29 cellular contexts compared by ENCODE assay signal in the genomic region with DNA sequence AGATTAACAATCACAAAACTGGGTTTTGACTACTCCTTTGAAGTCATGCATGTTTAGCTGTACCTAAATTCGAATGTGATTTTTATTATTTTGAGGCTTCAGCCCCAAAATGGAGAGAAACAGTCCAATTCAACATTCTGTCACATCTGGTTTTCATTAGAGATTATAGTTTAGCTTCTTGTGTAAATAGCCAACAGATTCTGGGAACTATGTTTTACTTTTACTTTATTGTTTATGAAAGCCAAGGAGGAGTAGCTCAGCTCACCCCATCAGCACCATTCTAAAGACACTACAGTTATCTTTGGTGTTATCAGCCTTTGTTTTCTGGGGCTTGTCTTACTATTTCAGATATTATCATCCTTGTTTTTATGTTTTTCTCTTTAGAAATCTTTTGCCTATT.
DNase-seq lines count a peak whose midpoint lies in the region; ATAC-seq and TF ChIP-seq lines count a peak whose summit lies in the region.
"Had no signal": no experiment of that assay in that cellular context is flagged by ENCODE, and none has a peak within 500 bp of the region (broad histone marks: within the 10 kb centered on the region; RNA-seq: fewer than 3 reads in every experiment).

No MANE protein-coding gene starts in this region.

- H3K4me3 ChIP-seq in AG09309 (ENCODE audit: control insufficient read depth, low read depth, low read length) (no peak overlapping the region), IMR-90 (ENCODE audit: insufficient read depth, low read depth, low read length) (no peak overlapping the region), mesenchymal stem cell (ENCODE audit: insufficient read depth in 1 of 2, low read depth in 1 of 2, low read length in 2 of 2) (no peak overlapping the region), adrenal gland (no peak overlapping the region)
- H3K4me3 ChIP-seq: A549, dorsolateral prefrontal cortex, lower lobe of right lung, mucosa of descending colon, right atrium auricular region, tibial nerve had no signal

- H2AK5ac ChIP-seq in IMR-90 (ENCODE audit: low read depth, low read length) (no peak overlapping the region), mesenchymal stem cell (ENCODE audit: low read length, severe bottlenecking) (no peak overlapping the region)

- H3K27me3 Mint-ChIP-seq in progenitor cell of endocrine pancreas, result no peaks in the 10 kb centered on the region
- H3K27me3 Mint-ChIP-seq: activated B cell treated with CpG ODN at 0.5 μM for 24 hours; central memory CD8-positive, alpha-beta T cell had no signal

- no peak overlapping the region for H2AFZ ChIP-seq in IMR-90 (replicated peaks; ENCODE audit: low read length, poor library complexity)
- no peak overlapping the region for H2AFZ ChIP-seq in mesenchymal stem cell (ENCODE audit: low read depth, low read length)
- H2AFZ ChIP-seq: parathyroid adenoma had no signal

- no peaks in the 10 kb centered on the region for H4K20me1 ChIP-seq in IMR-90 (ENCODE audit: insufficient read depth, low read length)

- H2BK120ac ChIP-seq in IMR-90 (ENCODE audit: low read depth, low read length) (no peak overlapping the region), mesenchymal stem cell (ENCODE audit: low read depth, low read length) (no peak overlapping the region)

- H4K91ac ChIP-seq in IMR-90 (ENCODE audit: insufficient read depth, low read depth, low read length) (no peak overlapping the region), mesenchymal stem cell (ENCODE audit: low read length) (no peak overlapping the region)

- ATAC-seq in IMR-90 (ENCODE audit: low read depth) (peak; percentile 89), GM18870 (IDR thresholded peaks at IDR 0.05; ENCODE audit: unreplicated experiment) (no peak)
- ATAC-seq: A549, HepG2, lower lobe of right lung, mucosa of descending colon, Panc1 had no signal

- CTCF ChIA-PET in IMR-90 (lab: Yijun Ruan, JAX), result no interaction called here

- intact Hi-C loops in IMR-90 (cut with micrococcal nuclease) (loop anchor here (5.0 kb wide), 1 partner anchor 100 kb away; no protein-coding TSS in a partner anchor), adrenal gland (cut with DNase I) (no loop called here)

- H4K8ac ChIP-seq in IMR-90 (ENCODE audit: low read depth in 2 of 2, low read length in 2 of 2), result no peak overlapping the region
- H4K8ac ChIP-seq in mesenchymal stem cell (ENCODE audit: low read length), result no peak overlapping the region

- H3K23ac ChIP-seq in IMR-90 (ENCODE audit: low read depth, low read length) (no peak overlapping the region), mesenchymal stem cell (ENCODE audit: low read length in 2 of 2) (no peak overlapping the region)

- no peaks in the 10 kb centered on the region for H3K9me3 ChIP-seq in IMR-90 (ENCODE audit: control insufficient read depth, insufficient read depth, low read length)
- peaks cover 11% of the 10 kb centered on the region for H3K9me3 ChIP-seq in mesenchymal stem cell (ENCODE audit: control insufficient read depth, low read length)
- no peaks in the 10 kb centered on the region for H3K9me3 ChIP-seq in adrenal gland (replicated peaks in 1 of 3)
- H3K9me3 ChIP-seq: Caco-2, mucosa of descending colon had no signal

- H3K4me3 Mint-ChIP-seq in progenitor cell of endocrine pancreas (ENCODE audit: low read depth), result no peak overlapping the region
- H3K4me3 Mint-ChIP-seq: activated B cell treated with CpG ODN at 0.5 μM for 24 hours; central memory CD8-positive, alpha-beta T cell had no signal

- H3K14ac ChIP-seq in IMR-90 (replicated peaks; ENCODE audit: low read depth, low read length) (no peak overlapping the region), mesenchymal stem cell (ENCODE audit: low read length in 2 of 2) (no peak overlapping the region)

- H3K4me1 ChIP-seq in IMR-90 (ENCODE audit: control insufficient read depth, insufficient read depth, low read length), result peaks cover 3% of the 10 kb centered on the region; the same call in 1 of the 2 replicates
- no peaks in the 10 kb centered on the region for H3K4me1 ChIP-seq in mesenchymal stem cell (ENCODE audit: control insufficient read depth, insufficient read depth, low read depth, low read length)
- no peaks in the 10 kb centered on the region for H3K4me1 ChIP-seq in adrenal gland (replicated peaks in 1 of 2)
- H3K4me1 ChIP-seq: A549, Caco-2, lower lobe of right lung, parathyroid adenoma, right atrium auricular region, tibial nerve had no signal

- in situ Hi-C loops in IMR-90 (cut with MboI; ENCODE audit: low sequenced_read_pairs), result no loop called here

- WGBS in IMR-90 (ENCODE audit: extremely low coverage in 2 of 2, insufficient read length in 1 of 2), 2 experiments, result no CpG with 5 or more reads among the region's 1 CpG
- 80% methylated on average over 1 of the region's 1 CpG for WGBS in mesenchymal stem cell
- 41 to 52% (median 47%) methylated on average over 1 of the region's 1 CpG for WGBS in adrenal gland, 4 donors

- no peaks in the 10 kb centered on the region for H3K9me1 ChIP-seq in IMR-90 (ENCODE audit: insufficient read depth, low read length)

- H3K4me1 Mint-ChIP-seq in progenitor cell of endocrine pancreas (ENCODE audit: low read depth), result no peaks in the 10 kb centered on the region
- H3K4me1 Mint-ChIP-seq: activated B cell treated with CpG ODN at 0.5 μM for 24 hours; central memory CD8-positive, alpha-beta T cell had no signal

- no peaks in the 10 kb centered on the region for H3K36me3 Mint-ChIP-seq in progenitor cell of endocrine pancreas (ENCODE audit: insufficient read depth)

- H3K79me1 ChIP-seq in IMR-90 (ENCODE audit: low read depth in 1 of 2, low read length in 2 of 2) (no peaks in the 10 kb centered on the region), mesenchymal stem cell (replicated peaks; ENCODE audit: low read length, poor library complexity, severe bottlenecking) (no peaks in the 10 kb centered on the region)

- H3K9ac ChIP-seq in IMR-90 (ENCODE audit: low read depth, low read length), result no peak overlapping the region
- no peak overlapping the region for H3K9ac ChIP-seq in mesenchymal stem cell (ENCODE audit: low read length)
- H3K9ac ChIP-seq: parathyroid adenoma had no signal

- H3K56ac ChIP-seq in IMR-90 (ENCODE audit: extremely low read depth, insufficient read depth, low read length), result no peak overlapping the region

- peak; percentile 39 for DNase-seq in AG09309 (ENCODE audit: low read depth)
- DNase-seq in IMR-90, result peak; percentile 70
- peak; percentile 64 for DNase-seq in dedifferentiated amniotic fluid mesenchymal stem cell (ENCODE audit: extremely low spot score)
- DNase-seq in mesenchymal stem cell, result peak; percentile 6
- no peak for DNase-seq in progenitor cell of endocrine pancreas (ENCODE audit: low spot score, unreplicated experiment)
- DNase-seq in activated CD4-positive, alpha-beta T cell treated with anti-CD3 and anti-CD28 coated beads, Interleukin-2, amount 50 U/mL, for 4 hours, result no peak
- DNase-seq in adrenal gland, result no peak
- DNase-seq: activated B cell treated with CpG ODN at 0.5 μM for 24 hours; activated naive CD4-positive, alpha-beta T cell treated with anti-CD3 and anti-CD28 coated beads, Interleukin-2, amount 50 U/mL, for 16 hours; aorta; Caco-2; DMS79; dorsolateral prefrontal cortex; lower lobe of right lung; mucosa of descending colon; NCI-H1048; NCI-H187; NCI-H524 treated with DMSO at 0.1 percent for 48 hours; SHP77 treated with DMSO at 0.1 percent for 48 hours; stimulated activated CD4-positive, alpha-beta T cell treated with anti-CD3 and anti-CD28 coated beads, Interleukin-2, amount 100 ng/mL, for 24 hours had no signal

- peaks cover 12% of the 10 kb centered on the region for H3K9me3 Mint-ChIP-seq in progenitor cell of endocrine pancreas (ENCODE audit: low read depth)

- H2AK9ac ChIP-seq in IMR-90 (replicated peaks; ENCODE audit: low read depth, low read length, poor library complexity), result no peak overlapping the region

- no peaks in the 10 kb centered on the region for H3K27me3 ChIP-seq in IMR-90 (ENCODE audit: control insufficient read depth, insufficient read depth, low read length)
- no peaks in the 10 kb centered on the region for H3K27me3 ChIP-seq in mesenchymal stem cell (ENCODE audit: control insufficient read depth in 1 of 2, insufficient read depth in 1 of 2, low read length in 2 of 2)
- H3K27me3 ChIP-seq in adrenal gland, result no peaks in the 10 kb centered on the region
- H3K27me3 ChIP-seq: dorsolateral prefrontal cortex, right atrium auricular region, tibial nerve had no signal

- H3K4ac ChIP-seq in IMR-90 (ENCODE audit: low read depth, low read length) (no peak overlapping the region), mesenchymal stem cell (ENCODE audit: low read depth in 1 of 2, low read length in 2 of 2) (no peak overlapping the region)

- dilution Hi-C loops in IMR-90 (cut with HindIII; ENCODE audit: low sequenced_read_pairs, unreplicated experiment), result no loop called here

- H3K36me3 ChIP-seq in IMR-90 (ENCODE audit: control insufficient read depth, insufficient read depth, low read length) (no peaks in the 10 kb centered on the region), mesenchymal stem cell (ENCODE audit: control insufficient read depth in 1 of 2, insufficient read depth in 2 of 2, low read depth in 1 of 2, low read length in 2 of 2) (no peaks in the 10 kb centered on the region), adrenal gland (replicated peaks in 1 of 2) (no peaks in the 10 kb centered on the region)
- H3K36me3 ChIP-seq: lower lobe of right lung, right atrium auricular region, tibial nerve had no signal

- TF ChIP-seq POLR2A in IMR-90 (IDR thresholded peaks at IDR 0.05; ENCODE audit: low read depth, low read length) (no peak), adrenal gland (IDR thresholded peaks at IDR 0.05) (no peak)

- H3K18ac ChIP-seq in IMR-90 (ENCODE audit: low read depth, low read length) (no peak overlapping the region; the same call in 1 of the 2 replicates), mesenchymal stem cell (ENCODE audit: low read depth in 1 of 2, low read length in 2 of 2) (no peak overlapping the region)

- no TSS peak for BruUV-seq in IMR-90 (replicated peaks; lab: Mats Ljungman, UMichigan)

- TF ChIP-seq CTCF in AG09309 (IDR thresholded peaks at IDR 0.05; ENCODE audit: control insufficient read depth, insufficient read depth, low read depth, low read length, missing control alignments) (no peak), IMR-90 (conservative IDR thresholded peaks at IDR 0.05; ENCODE audit: low read depth, low read length) (no peak), progenitor cell of endocrine pancreas (IDR thresholded peaks at IDR 0.05; ENCODE audit: unreplicated experiment) (no peak), adrenal gland (IDR thresholded peaks at IDR 0.05) (no peak)

- H3K27ac Mint-ChIP-seq in progenitor cell of endocrine pancreas, result no peak overlapping the region
- H3K27ac Mint-ChIP-seq: activated B cell treated with CpG ODN at 0.5 μM for 24 hours had no signal

- H2BK15ac ChIP-seq in IMR-90 (ENCODE audit: low read depth, low read length) (no peak overlapping the region), mesenchymal stem cell (ENCODE audit: low read depth, poor library complexity, severe bottlenecking) (no peak overlapping the region)

- POLR2A ChIA-PET in IMR-90 (lab: Charles Lee; ENCODE audit: unreplicated experiment), result no interaction called here

- TF ChIP-seq RAD21 in IMR-90 (IDR thresholded peaks at IDR 0.05; ENCODE audit: low read length), result no peak

- H3K4me2 ChIP-seq in IMR-90 (ENCODE audit: low read depth, low read length), result no peak overlapping the region; the same call in 1 of the 2 replicates
- H3K4me2 ChIP-seq in mesenchymal stem cell (ENCODE audit: low read length, poor library complexity, severe bottlenecking), result no peak overlapping the region
- H3K4me2 ChIP-seq: A549 had no signal

- H2BK5ac ChIP-seq in IMR-90 (ENCODE audit: low read depth, low read length, poor library complexity, severe bottlenecking) (no peak overlapping the region), mesenchymal stem cell (ENCODE audit: low read depth, low read length, poor library complexity, severe bottlenecking) (no peak overlapping the region)

- H3K27ac ChIP-seq in IMR-90 (ENCODE audit: insufficient read depth, low read length), result no peak overlapping the region; the same call in 1 of the 2 replicates
- no peak overlapping the region for H3K27ac ChIP-seq in mesenchymal stem cell (ENCODE audit: low read length, poor library complexity, severe bottlenecking)
- no peak overlapping the region for H3K27ac ChIP-seq in adrenal gland
- H3K27ac ChIP-seq: A549, C4-2B, dorsolateral prefrontal cortex, lower lobe of right lung, parathyroid adenoma, right atrium auricular region, tibial nerve had no signal

- H4K5ac ChIP-seq in IMR-90 (ENCODE audit: low read depth, low read length), result no peak overlapping the region

- no peak overlapping the region for H2BK12ac ChIP-seq in mesenchymal stem cell (ENCODE audit: low read length in 2 of 2)

- no peak overlapping the region for H2BK20ac ChIP-seq in IMR-90 (ENCODE audit: low read depth, low read length)

Comparison
In these comparisons a context has a peak if more than half of its experiments do, and no peak if none do; other contexts are left out.
1. DNase-seq: peak in AG09309 (single experiment), IMR-90 (single experiment), dedifferentiated amniotic fluid mesenchymal stem cell (single experiment) and mesenchymal stem cell (single experiment); none in progenitor cell of endocrine pancreas (single experiment), activated CD4-positive, alpha-beta T cell treated with anti-CD3 and anti-CD28 coated beads, Interleukin-2, amount 50 U/mL, for 4 hours (0 of 2) and adrenal gland (0 of 7).